In genomic region chr11:47908198-47908597, GRCh38 we compare ENCODE assay signal across 13 cellular contexts.
DNase-seq lines count a peak whose midpoint lies in the region; ATAC-seq and TF ChIP-seq lines count a peak whose summit lies in the region.
"Had no signal": no experiment of that assay in that cellular context is flagged by ENCODE, and none has a peak within 500 bp of the region (broad histone marks: within the 10 kb centered on the region; RNA-seq: fewer than 3 reads in every experiment).

No MANE protein-coding gene starts in this region.

- H3K27ac ChIP-seq in effector memory CD4-positive, alpha-beta T cell (ENCODE audit: insufficient read depth, low read length, poor library complexity, severe bottlenecking), result no peak overlapping the region
- H3K27ac ChIP-seq: ascending aorta, thoracic aorta had no signal

- ATAC-seq in HG02885 (IDR thresholded peaks at IDR 0.05; ENCODE audit: poor library complexity, unreplicated experiment), result peak; percentile 71
- ATAC-seq: SK-N-SH treated with all-trans-retinoic acid at 6 μM for 48 hours had no signal

- H3K27me3 ChIP-seq in skeletal muscle satellite cell (ENCODE audit: control insufficient read depth, insufficient read depth, low read length), result no peaks in the 10 kb centered on the region
- no peaks in the 10 kb centered on the region for H3K27me3 ChIP-seq in effector memory CD4-positive, alpha-beta T cell (replicated peaks; ENCODE audit: control insufficient read depth, insufficient read depth, low read length, poor library complexity, severe bottlenecking)
- H3K27me3 ChIP-seq: ascending aorta had no signal

- H3K4me2 ChIP-seq in skeletal muscle satellite cell (ENCODE audit: low read length), result peak overlapping the region; percentile 1

- H3K4me3 ChIP-seq in choroid plexus epithelial cell (ENCODE audit: low read depth, low read length) (no peak overlapping the region), skeletal muscle satellite cell (ENCODE audit: low read length) (no peak overlapping the region)
- H3K4me3 ChIP-seq in effector memory CD4-positive, alpha-beta T cell (ENCODE audit: insufficient read depth, low read depth, low read length, poor library complexity, severe bottlenecking), result no peak overlapping the region
- H3K4me3 ChIP-seq: ascending aorta, thoracic aorta had no signal

- TF ChIP-seq CTCF in choroid plexus epithelial cell (conservative IDR thresholded peaks at IDR 0.05; ENCODE audit: low read depth, low read length), result no peak

- no peaks in the 10 kb centered on the region for H3K36me3 ChIP-seq in skeletal muscle satellite cell (ENCODE audit: insufficient read depth, low read length)
- H3K36me3 ChIP-seq in effector memory CD4-positive, alpha-beta T cell (ENCODE audit: control insufficient read depth, insufficient read depth, low read length), result no peaks in the 10 kb centered on the region
- H3K36me3 ChIP-seq: ascending aorta, thoracic aorta had no signal

- no peak overlapping the region for H3K9ac ChIP-seq in skeletal muscle satellite cell (ENCODE audit: low read depth, low read length)

- H3K9me3 ChIP-seq in skeletal muscle satellite cell (replicated peaks; ENCODE audit: low read length), result no peaks in the 10 kb centered on the region
- H3K9me3 ChIP-seq in effector memory CD4-positive, alpha-beta T cell (ENCODE audit: control insufficient read depth, low read length), result no peaks in the 10 kb centered on the region
- H3K9me3 ChIP-seq: ascending aorta, thoracic aorta had no signal

- H3K4me1 ChIP-seq in skeletal muscle satellite cell (ENCODE audit: control insufficient read depth, insufficient read depth, low read length), result peaks cover 20% of the 10 kb centered on the region
- no peaks in the 10 kb centered on the region for H3K4me1 ChIP-seq in effector memory CD4-positive, alpha-beta T cell (ENCODE audit: control insufficient read depth, insufficient read depth, low read length, poor library complexity, severe bottlenecking)
- H3K4me1 ChIP-seq: ascending aorta had no signal

- peak; percentile 95 for DNase-seq in NOMO-1 treated with DMSO at 0.1 percent for 48 hours (lab: John Stamatoyannopoulos, UW; ENCODE audit: unreplicated experiment)
- peak; percentile 77 for DNase-seq in choroid plexus epithelial cell (ENCODE audit: low read depth)
- DNase-seq in pons (ENCODE audit: low spot score), result no peak
- no peak for DNase-seq in effector memory CD4-positive, alpha-beta T cell
- no peak for DNase-seq in NK-92 (lab: John Stamatoyannopoulos, UW; ENCODE audit: unreplicated experiment)
- DNase-seq: activated CD4-positive, CD25-positive, alpha-beta regulatory T cell treated with anti-CD3 and anti-CD28 coated beads, Interleukin-2, amount 50 U/mL, for 72 hours; activated T-cell treated with anti-CD3 and anti-CD28 coated beads, Interleukin-2, amount 50 U/mL, for 72 hours; NCI-H1092 had no signal

Comparison
In these comparisons a context has a peak if more than half of its experiments do, and no peak if none do; other contexts are left out.
1. DNase-seq: peak in NOMO-1 treated with DMSO at 0.1 percent for 48 hours (single experiment) and choroid plexus epithelial cell (single experiment); none in pons (single experiment), effector memory CD4-positive, alpha-beta T cell (0 of 3) and NK-92 (single experiment).